Comparison of ENCODE assay signal across 9 cellular contexts in genomic region chr3:24340966-24341365, GRCh38.
"Had no signal": no experiment of that assay in that cellular context is flagged by ENCODE, and none has a peak within 500 bp of the region (broad histone marks: within the 10 kb centered on the region; RNA-seq: fewer than 3 reads in every experiment).

No MANE protein-coding gene starts in this region.

- H3K9ac ChIP-seq: GM23248 had no signal

- H3K27ac ChIP-seq: GM23248 had no signal

- H2AFZ ChIP-seq: GM23248 had no signal

- H3K36me3 ChIP-seq: HAP-1 had no signal

- H3K4me3 Mint-ChIP-seq: H9, HFFc6 had no signal

- DNase-seq: GOT3, H7, H9, HFFc6 had no signal

- H3K9me3 Mint-ChIP-seq: H9, HFFc6 had no signal

- H3K27ac Mint-ChIP-seq: HFFc6 had no signal

- H3K4me3 ChIP-seq: GM23248, HAP-1 had no signal

- ATAC-seq: HCT116 had no signal

- H3K9me3 ChIP-seq: HAP-1 had no signal

- FAIRE-seq: H1, H54 had no signal
